Comparison of ENCODE assay signal across 24 cellular contexts in the genomic region with DNA sequence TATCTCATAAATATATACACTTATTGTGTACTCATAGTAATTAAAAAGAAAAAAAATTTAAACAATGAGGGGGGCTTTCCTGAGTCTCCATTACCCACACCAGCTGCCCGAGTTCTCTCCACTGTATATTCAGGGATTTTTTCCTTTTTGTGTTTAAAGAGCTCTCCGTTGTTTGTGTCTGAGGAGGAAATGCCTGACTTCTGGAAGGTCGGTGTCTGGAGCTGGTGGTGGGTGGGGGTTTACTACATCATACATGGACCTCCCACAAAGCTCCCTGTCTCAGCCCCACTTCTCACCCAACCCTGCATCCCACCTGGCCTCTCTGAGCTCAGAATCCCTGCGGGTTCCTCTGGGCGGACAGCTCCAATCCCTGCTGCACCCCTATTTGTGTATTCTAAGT.
"Had no signal": no experiment of that assay in that cellular context is flagged by ENCODE, and none has a peak within 500 bp of the region (broad histone marks: within the 10 kb centered on the region; RNA-seq: fewer than 3 reads in every experiment).

No MANE protein-coding gene starts in this region.

- ATAC-seq: psoas muscle; right cardiac atrium; stimulated activated effector memory CD8-positive, alpha-beta T cell treated with anti-CD3 and anti-CD28 coated beads, Interleukin-12 subunit alpha, Interleukin-12 subunit beta, amount 100 ng/mL, for 72 hours; stimulated activated naive B cell treated with anti-CD40 and anti-IgM and Interleukin-4, amounts not matched to agents 10 μg/mL and 1 μg/mL and 100 μg/mL, for 72 hours had no signal

- H3K27ac ChIP-seq: neural progenitor cell, ovary, parathyroid adenoma, psoas muscle, right lobe of liver, sigmoid colon, stomach, thoracic aorta, thyroid gland, tibial nerve, vagina had no signal

- H3K4me1 ChIP-seq: neural progenitor cell, parathyroid adenoma, psoas muscle, right lobe of liver, sigmoid colon, thyroid gland, tibial nerve, upper lobe of left lung, vagina had no signal

- DNase-seq: occipital lobe; ovary; posterior cingulate gyrus; psoas muscle; right cardiac atrium; right lobe of liver; sigmoid colon; small intestine; stimulated activated CD4-positive, alpha-beta T cell treated with anti-CD3 and anti-CD28 coated beads, Interleukin-15, amount 100 ng/mL, for 24 hours; stimulated activated CD4-positive, alpha-beta T cell treated with anti-CD3 and anti-CD28 coated beads, Interleukin-2, amount 100 ng/mL, for 24 hours; stimulated activated CD4-positive, alpha-beta T cell treated with anti-CD3 and anti-CD28 coated beads, Interleukin-2, amount 100 ng/mL, for 48 hours; stimulated activated CD4-positive, alpha-beta T cell treated with anti-CD3 and anti-CD28 coated beads, Interleukin-4, amount 100 ng/mL, for 24 hours; stimulated activated naive B cell treated with anti-CD40 and anti-IgM and Interleukin-4, amounts not matched to agents 10 μg/mL and 1 μg/mL and 100 μg/mL, for 72 hours; stimulated activated naive CD4-positive, alpha-beta T cell treated with Interleukin-2 at 50 U/mL for 16 hours; stomach; thyroid gland; trophoblast cell had no signal

- H3K27me3 ChIP-seq: neural progenitor cell, ovary, right lobe of liver, sigmoid colon, stomach, thyroid gland, tibial nerve, upper lobe of left lung, vagina had no signal

- H3K36me3 ChIP-seq: neural progenitor cell, ovary, right lobe of liver, sigmoid colon, stomach, thoracic aorta, thyroid gland, tibial nerve, upper lobe of left lung, vagina had no signal

- H3K9me3 ChIP-seq: ovary, psoas muscle, right lobe of liver, sigmoid colon, stomach, thoracic aorta, thyroid gland, tibial nerve, upper lobe of left lung, vagina had no signal

- H3K4me3 ChIP-seq: neural progenitor cell, ovary, psoas muscle, right lobe of liver, sigmoid colon, stomach, thoracic aorta, thyroid gland, tibial nerve, upper lobe of left lung, vagina had no signal
